ENCODE assay signal across 7 cellular contexts in genomic region chr1:116597388-116597787, GRCh38. TPM values are rescaled to one million over a fixed set of nuclear protein-coding genes. Genes with fewer than 3 reads are reported as not detected.
A peak's percentile ranks its signal among the peaks of the same experiment; 100 is the strongest.
DNase-seq lines count a peak whose midpoint lies in the region; ATAC-seq, FAIRE-seq and TF ChIP-seq lines count a peak whose summit lies in the region.
"Not testable (repeated sequence)": the region's sequence is repeated elsewhere in the genome, so short reads cannot be mapped to it uniquely, and the experiment has no call there.

No MANE protein-coding gene starts in this region.

- TF ChIP-seq EP300 in GM12878 (IDR thresholded peaks at IDR 0.05; ENCODE audit: borderline replicate concordance in 1 of 2, control insufficient read depth in 1 of 2, low read depth in 2 of 2, low read length in 2 of 2), result not testable (repeated sequence)

- TF ChIP-seq RAD21 in GM12878 (IDR thresholded peaks at IDR 0.05; ENCODE audit: insufficient read depth, low read depth, low read length), result not testable (repeated sequence)

- not testable (repeated sequence) for H3K9me3 ChIP-seq in GM12878 (replicated peaks; ENCODE audit: control insufficient read depth, insufficient read depth, low read length)

- not testable (repeated sequence) for H3K27me3 ChIP-seq in GM12878 (replicated peaks in 1 of 2; ENCODE audit: control insufficient read depth in 2 of 2, insufficient read depth in 2 of 2, low read length in 1 of 2)

- intact Hi-C loops in GM12878 (cut with micrococcal nuclease; ENCODE audit: unreplicated experiment), result not testable (repeated sequence)

- SMC1A ChIA-PET in GM12878 (lab: Charles Lee; ENCODE audit: uncharacterized antibody, unreplicated experiment), result interaction anchor here (0.8 to 3.0 kb wide), 10 partner anchors 11 to 75 kb away, joined by 3 to 57 read pairs (median 6); no protein-coding TSS in a partner anchor

- BruUV-seq in GM12878 (replicated peaks; lab: Mats Ljungman, UMichigan), result not testable (repeated sequence)

- TF ChIP-seq CTCF in GM12878 (IDR thresholded peaks at IDR 0.05 in 2 of 3, conservative IDR thresholded peaks at IDR 0.05 in 1 of 3; ENCODE audit: control insufficient read depth in 2 of 3, extremely low read depth in 1 of 3, insufficient read depth in 1 of 3, low read depth in 3 of 3, low read length in 3 of 3), result not testable (repeated sequence)

- peak; percentile 71 for ATAC-seq in GM18520 (IDR thresholded peaks at IDR 0.05; ENCODE audit: unreplicated experiment)
- ATAC-seq in GM19395 (IDR thresholded peaks at IDR 0.05; ENCODE audit: unreplicated experiment), result peak; percentile 77
- ATAC-seq in GM21576 (IDR thresholded peaks at IDR 0.05; ENCODE audit: unreplicated experiment), result peak; percentile 72
- ATAC-seq in HG02852 (IDR thresholded peaks at IDR 0.05; ENCODE audit: unreplicated experiment), result peak; percentile 71
- ATAC-seq in HG03108 (IDR thresholded peaks at IDR 0.05; ENCODE audit: unreplicated experiment), result peak; percentile 68
- ATAC-seq in HG03520 (IDR thresholded peaks at IDR 0.05; ENCODE audit: unreplicated experiment), result peak; percentile 87
- ATAC-seq in GM12878, result peak; percentile 87

- CTCF ChIA-PET in GM12878 (lab: Yijun Ruan, JAX), result interaction anchor here (1.5 to 4.9 kb wide), 5 partner anchors 12 to 76 kb away, joined by 6 to 90 read pairs (median 34); partner anchors contain the start of genes CD58 and IGSF3

- H3K27ac ChIP-seq in GM12878 (ENCODE audit: control insufficient read depth, insufficient read depth), result not testable (repeated sequence)

- not testable (repeated sequence) for TF ChIP-seq POLR2A in GM12878 (IDR thresholded peaks at IDR 0.05; ENCODE audit: low read depth, low read length)

- RAD21 ChIA-PET in GM12878 (lab: Charles Lee; ENCODE audit: unreplicated experiment), result interaction anchor here (1.0 to 3.1 kb wide), 7 partner anchors 11 to 81 kb away, joined by 3 to 42 read pairs (median 11); partner anchors contain the start of gene IGSF3

- peaks cover 20% of the 10 kb centered on the region for H3K4me1 ChIP-seq in GM12878 (ENCODE audit: control insufficient read depth, insufficient read depth, low read length)

- not testable (repeated sequence) for H3K9ac ChIP-seq in GM12878 (ENCODE audit: control insufficient read depth, insufficient read depth, low read length)

- POLR2A ChIA-PET in GM12878 (lab: Charles Lee), result interaction anchor here (0.6 kb wide), 1 partner anchor 11 kb away, joined by 3 read pairs; no protein-coding TSS in a partner anchor

- not testable (repeated sequence) for H2AFZ ChIP-seq in GM12878 (ENCODE audit: control insufficient read depth, low read depth, low read length)

- WGBS in GM12878 (ENCODE audit: insufficient coverage, insufficient replicate concordance, low lambda C conversion rate, missing lambda C conversion rate), result 0% methylated on average over 2 of the region's 2 CpGs

- H3K4me2 ChIP-seq in GM12878 (ENCODE audit: control insufficient read depth, insufficient read depth), result peak overlapping the region; percentile 68; the same call in 1 of the 2 replicates

- H3K79me2 ChIP-seq in GM12878 (ENCODE audit: control insufficient read depth, insufficient read depth, low read length), result not testable (repeated sequence)

- not testable (repeated sequence) for H3K4me3 ChIP-seq in GM12878

- not testable (repeated sequence) for DNase-seq in GM12878 (ENCODE audit: low read depth, low spot score)

- H4K20me1 ChIP-seq in GM12878 (ENCODE audit: control insufficient read depth, insufficient read depth), result not testable (repeated sequence)

- in situ Hi-C loops in GM12878 (cut with MboI), result not testable (repeated sequence)

- H3K36me3 ChIP-seq in GM12878 (ENCODE audit: control insufficient read depth in 2 of 2, insufficient read depth in 2 of 2, low read length in 1 of 2), result not testable (repeated sequence)

- FAIRE-seq in GM12878 (lab: Jason Lieb, UNC), result peak; percentile 68

TF ChIP-seq in GM12878, 131 proteins besides CTCF, POLR2A, EP300 and RAD21:
- TF ChIP-seq NFIC (IDR thresholded peaks at IDR 0.05; ENCODE audit: low read depth, low read length), result 0 out of 2 replicates have a peak, but pooled peaks have one; percentile 32
- TF ChIP-seq BCL11A (IDR thresholded peaks at IDR 0.05; ENCODE audit: low read depth, low read length), result peak; percentile 55; the same call in 1 of the 2 replicates
- peak; percentile 47 for TF ChIP-seq JUNB (IDR thresholded peaks at IDR 0.05)
- peak; percentile 50 for TF ChIP-seq RUNX3 (IDR thresholded peaks at IDR 0.05; ENCODE audit: low read length)
- 0 out of 2 replicates have a peak, but pooled peaks have one; percentile 37 for TF ChIP-seq IRF4 (IDR thresholded peaks at IDR 0.05; ENCODE audit: low read depth, low read length)

RNA-seq across cellular contexts. Expression of gene CD58, which starts 26.6 kb away (rescaled TPM):
- 332 and 350 TPM in 2 replicates for total RNA-seq in GM12878 (2013; cell fraction: nucleolus; rRNA removed)
- 105 and 127 TPM in 2 replicates for total RNA-seq in GM12878 (2014; rRNA removed)
- 130 and 131 TPM in 2 replicates for total RNA-seq in GM12878 (2014; rRNA removed; fragmentation: Illumina TruSeq; extraction: Trizol)
- 67.7 and 70.4 TPM in 2 replicates for total RNA-seq in GM12878 (2021)
- polyA plus RNA-seq in GM12878 (2011; ENCODE audit: low read depth), result 53.2 TPM
- polyA plus RNA-seq in GM12878 (2011; rRNA removed), result 172 and 229 TPM in 2 replicates
- 60.9 and 69.0 TPM in 2 replicates for polyA plus RNA-seq in GM12878 (2011; cell fraction: cytosol; rRNA removed)
- 101 and 112 TPM in 2 replicates for polyA plus RNA-seq in GM12878 (2011; cell fraction: nucleus; rRNA removed)
- polyA plus RNA-seq in GM12878 (2012), result 83.8 and 106 TPM in 2 replicates
- polyA plus RNA-seq in GM12878 (2014; fragmentation: Illumina TruSeq; extraction: Trizol), result 164 and 219 TPM in 2 replicates
- polyA plus RNA-seq in GM12878 (2014; fragmentation: Nextera tagmentation; extraction: Ambion mirVana), result 100 to 1,000 TPM; 110 to 125 TPM
- polyA plus RNA-seq in GM12878 (2014; rRNA removed), result 95.3 and 128 TPM in 2 replicates
- 100 to 1,000 TPM; 241 to 252 TPM for polyA plus RNA-seq in GM12878 (2016; fragmentation: Nextera tagmentation; extraction: Ambion mirVana)
- 56.7 and 124 TPM in 2 replicates for polyA minus RNA-seq in GM12878 (2011; rRNA and poly(A)+ RNA removed)
- 24.1 and 29.8 TPM in 2 replicates for polyA minus RNA-seq in GM12878 (2011; cell fraction: cytosol; rRNA and poly(A)+ RNA removed)
- 84.6 and 101 TPM in 2 replicates for polyA minus RNA-seq in GM12878 (2011; cell fraction: nucleus; rRNA and poly(A)+ RNA removed)
